Comparison of ENCODE assay signal across 16 cellular contexts in genomic region chr6:139285590-139285989, GRCh38. TPM values are rescaled to one million over a fixed set of nuclear protein-coding genes. Genes with fewer than 3 reads are reported as not detected.
DNase-seq lines count a peak whose midpoint lies in the region; ATAC-seq and TF ChIP-seq lines count a peak whose summit lies in the region.
"Had no signal": no experiment of that assay in that cellular context is flagged by ENCODE, and none has a peak within 500 bp of the region (broad histone marks: within the 10 kb centered on the region; RNA-seq: fewer than 3 reads in every experiment).

No MANE protein-coding gene starts in this region.

- no peaks in the 10 kb centered on the region for H4K20me1 ChIP-seq in neural progenitor cell (ENCODE audit: low read depth)

- no peak for TF ChIP-seq EP300 in esophagus muscularis mucosa (IDR thresholded peaks at IDR 0.05)

- intact Hi-C loops in left ventricle myocardium inferior (cut with micrococcal nuclease) = no loop called here
- intact Hi-C loops in esophagus muscularis mucosa (cut with DNase I) = loop anchor here (5.0 kb wide), 1 partner anchor 33 kb away; no protein-coding TSS in a partner anchor

- no peaks in the 10 kb centered on the region for H3K27me3 ChIP-seq in left ventricle myocardium inferior (ENCODE audit: low read depth)
- H3K27me3 ChIP-seq in right atrium auricular region = no peaks in the 10 kb centered on the region
- no peaks in the 10 kb centered on the region for H3K27me3 ChIP-seq in neural progenitor cell
- H3K27me3 ChIP-seq in esophagus muscularis mucosa = no peaks in the 10 kb centered on the region

- WGBS in esophagus muscularis mucosa = 90% methylated on average over 6 of the region's 6 CpGs

- H3K4me1 ChIP-seq in left ventricle myocardium inferior (peaks cover 43% of the 10 kb centered on the region), right atrium auricular region (peaks cover 0 to 19% of the 10 kb centered on the region in 2 donors), neural progenitor cell (no peaks in the 10 kb centered on the region), esophagus muscularis mucosa (peaks cover 9 to 21% (median 12%) of the 10 kb centered on the region in 4 donors)
- H3K4me1 ChIP-seq: HAP-1 had no signal

- H3K27me3 Mint-ChIP-seq in neural progenitor cell (ENCODE audit: insufficient read depth, low read depth) = peaks cover 2% of the 10 kb centered on the region
- H3K27me3 Mint-ChIP-seq: CD4-positive, alpha-beta T cell had no signal

- H3K27ac ChIP-seq in left ventricle myocardium inferior (replicated peaks) = peak overlapping the region; percentile 32
- peak overlapping the region in 1 of 2 donors; percentile 7 for H3K27ac ChIP-seq in right atrium auricular region
- no peak overlapping the region for H3K27ac ChIP-seq in neural progenitor cell
- H3K27ac ChIP-seq in esophagus muscularis mucosa (replicated peaks in 1 of 4) = no peak overlapping the region
- H3K27ac ChIP-seq: C4-2B, GM23248 had no signal

- peaks cover 10% of the 10 kb centered on the region for H3K4me1 Mint-ChIP-seq in neural progenitor cell

- no peaks in the 10 kb centered on the region for H3F3A ChIP-seq in neural progenitor cell (ENCODE audit: low read depth)

- no peak for TF ChIP-seq POLR2A in esophagus muscularis mucosa (IDR thresholded peaks at IDR 0.05; ENCODE audit: low read depth)

- H3K27ac Mint-ChIP-seq in neural progenitor cell = peak overlapping the region; percentile 54
- H3K27ac Mint-ChIP-seq: CD4-positive, alpha-beta T cell had no signal

- H3K36me3 Mint-ChIP-seq in neural progenitor cell = no peaks in the 10 kb centered on the region

- H3K79me2 ChIP-seq in neural progenitor cell (ENCODE audit: low read depth) = no peaks in the 10 kb centered on the region

- TF ChIP-seq CTCF in left ventricle myocardium inferior (IDR thresholded peaks at IDR 0.05; ENCODE audit: borderline replicate concordance) = no peak
- TF ChIP-seq CTCF in right atrium auricular region (IDR thresholded peaks at IDR 0.05) = no peak
- TF ChIP-seq CTCF in neural progenitor cell (IDR thresholded peaks at IDR 0.05) = no peak
- TF ChIP-seq CTCF in GM13977 (IDR thresholded peaks at IDR 0.05; ENCODE audit: extremely low read depth, insufficient read depth, missing control alignments) = no peak
- no peak for TF ChIP-seq CTCF in esophagus muscularis mucosa (IDR thresholded peaks at IDR 0.05)

- H3K9me3 ChIP-seq in left ventricle myocardium inferior (replicated peaks) (no peaks in the 10 kb centered on the region), right atrium auricular region (no peaks in the 10 kb centered on the region), neural progenitor cell (ENCODE audit: low read depth) (no peaks in the 10 kb centered on the region), esophagus muscularis mucosa (no peaks in the 10 kb centered on the region)
- H3K9me3 ChIP-seq: HAP-1 had no signal

- no peak overlapping the region for H3K4me3 Mint-ChIP-seq in neural progenitor cell
- H3K4me3 Mint-ChIP-seq: CD4-positive, alpha-beta T cell had no signal

- H3K36me3 ChIP-seq in left ventricle myocardium inferior (peaks cover 7% of the 10 kb centered on the region), right atrium auricular region (no peaks in the 10 kb centered on the region), neural progenitor cell (no peaks in the 10 kb centered on the region), esophagus muscularis mucosa (no peaks in the 10 kb centered on the region)
- H3K36me3 ChIP-seq: HAP-1 had no signal

- no peak for DNase-seq in left ventricle myocardium inferior
- DNase-seq in right atrium auricular region (ENCODE audit: low spot score) = no peak
- DNase-seq in neural progenitor cell (ENCODE audit: low spot score) = no peak
- no peak for DNase-seq in stimulated activated naive CD8-positive, alpha-beta T cell treated with anti-CD3 and anti-CD28 coated beads, Interleukin-15, Interleukin-2, amounts not matched to agents 100 U/mL and 50 U/mL, for 24 hours
- DNase-seq in GM13977 (ENCODE audit: low spot score) = no peak
- DNase-seq in esophagus muscularis mucosa (ENCODE audit: extremely low spot score) = no peak
- DNase-seq: ACHN; Calu3; CD4-positive, alpha-beta T cell; DMS79 treated with DMSO at 0.1 percent for 48 hours; GM23248 had no signal

- H3K4me3 ChIP-seq in left ventricle myocardium inferior (no peak overlapping the region), right atrium auricular region (no peak overlapping the region), neural progenitor cell (no peak overlapping the region), esophagus muscularis mucosa (no peak overlapping the region)
- H3K4me3 ChIP-seq: GM12878, GM23248, HAP-1 had no signal

- in situ Hi-C loops in GM13977 (cut with MboI; ENCODE audit: low pct_unique_long_range_greater_than_20kb, low sequenced_read_pairs, unreplicated experiment) = no loop called here

- no peak overlapping the region for H2AFZ ChIP-seq in neural progenitor cell (replicated peaks)
- H2AFZ ChIP-seq: GM23248 had no signal

- no peak overlapping the region for H3K4me2 ChIP-seq in neural progenitor cell

- H3K9me3 Mint-ChIP-seq in neural progenitor cell = no peaks in the 10 kb centered on the region
- H3K9me3 Mint-ChIP-seq: CD4-positive, alpha-beta T cell had no signal

- ATAC-seq in stimulated activated naive CD8-positive, alpha-beta T cell treated with anti-CD3 and anti-CD28 coated beads, Interleukin-15, Interleukin-2, amounts not matched to agents 100 U/mL and 50 U/mL, for 24 hours = peak; percentile 56
- ATAC-seq in GM21786 (IDR thresholded peaks at IDR 0.05; ENCODE audit: unreplicated experiment) = no peak
- ATAC-seq: GM12878, HepG2 had no signal

- no peak overlapping the region for H3K9ac ChIP-seq in neural progenitor cell
- H3K9ac ChIP-seq: GM23248 had no signal

RNA-seq across cellular contexts. Expression of gene TXLNB, which starts 6.2 kb away (rescaled TPM):
- total RNA-seq in left ventricle myocardium inferior (137 TPM), right atrium auricular region (100 to 1,000 TPM in 1 of 2 donors, 10 to 100 TPM in 1; 74.7 to 132 TPM), neural progenitor cell (ENCODE audit: low replicate concordance) (0.06 TPM in 2 replicates), esophagus muscularis mucosa (1 to 10 TPM; 2.1 to 5.7 (median 2.9) TPM)
- total RNA-seq: HepG2 had no signal

Comparison
In these comparisons a context has a peak if more than half of its experiments do, and no peak if none do; other contexts are left out.
1. RNA of gene TXLNB, which starts 6.2 kb away (total RNA-seq): 137 TPM in left ventricle myocardium inferior (single experiment) and 74.7 to 132 TPM in right atrium auricular region; 2.1 to 5.7 TPM in esophagus muscularis mucosa and 0.06 TPM in neural progenitor cell; every median in the first group is over 10 times any median in the second.